ENCODE assay signal across 2 cellular contexts in genomic region chr6:28489366-28490190, GRCh38.
TF ChIP-seq lines count a peak whose summit lies in the region.

No MANE protein-coding gene starts in this region.

TF ChIP-seq in GM12891, 5 proteins besides CTCF, POLR2A, EP300 and RAD21 (continued from another document):
- TF ChIP-seq POU2F2 (IDR thresholded peaks at IDR 0.05; ENCODE audit: low read depth, low read length) (no peak), POLR2AphosphoS5 (IDR thresholded peaks at IDR 0.05; ENCODE audit: low read depth, low read length) (no peak), TAF1 (IDR thresholded peaks at IDR 0.05; ENCODE audit: low read depth, low read length) (no peak), PAX5 (IDR thresholded peaks at IDR 0.05; ENCODE audit: insufficient read depth, low read length, severe bottlenecking) (no peak)
TF ChIP-seq in GM12891: peak in this region for 0.

TF ChIP-seq in K562, 482 proteins besides CTCF, POLR2A, EP300 and RAD21 (continued from another document and continues in another):
- TF ChIP-seq ATF6 (CRISPR knock-in tag; IDR thresholded peaks at IDR 0.05) (no peak), ZHX1 (conservative IDR thresholded peaks at IDR 0.05; ENCODE audit: low read length) (no peak), XRCC5 (IDR thresholded peaks at IDR 0.05; ENCODE audit: low read depth, low read length) (peak; percentile 58; the same call in 1 of the 2 replicates), MTA2 (IDR thresholded peaks at IDR 0.05; ENCODE audit: low read depth) (0 out of 2 replicates have a peak, but pooled peaks have one; percentile 7), ZBTB5 (IDR thresholded peaks at IDR 0.05) (no peak), HBP1 (CRISPR knock-in tag; IDR thresholded peaks at IDR 0.05) (no peak), ZNF41 (CRISPR knock-in tag; conservative IDR thresholded peaks at IDR 0.05) (0 out of 2 replicates have a peak, but pooled peaks have one; percentile 22), MBD2 (IDR thresholded peaks at IDR 0.05; ENCODE audit: borderline replicate concordance, low read depth) (no peak; the same call in 1 of the 2 replicates), GTF2A2 (tag; IDR thresholded peaks at IDR 0.05) (no peak), ZNF311 (CRISPR knock-in tag; IDR thresholded peaks at IDR 0.05) (no peak), E2F5 (CRISPR knock-in tag; IDR thresholded peaks at IDR 0.05) (no peak), NBN (IDR thresholded peaks at IDR 0.05; ENCODE audit: low read depth) (peak; percentile 71), ZNF133 (CRISPR knock-in tag; IDR thresholded peaks at IDR 0.05) (peak; percentile 77; the same call in 1 of the 2 replicates), USF2 (CRISPR knock-in tag; IDR thresholded peaks at IDR 0.05) (peak; percentile 93), ZBTB40 (IDR thresholded peaks at IDR 0.05) (no peak), ZBTB40 (CRISPR knock-in tag; IDR thresholded peaks at IDR 0.05) (no peak), YBX1 (IDR thresholded peaks at IDR 0.05) (no peak), BRD9 (IDR thresholded peaks at IDR 0.05; ENCODE audit: low read depth, partially characterized antibody) (peak; percentile 67), TSHZ1 (CRISPR knock-in tag; IDR thresholded peaks at IDR 0.05) (0 out of 2 replicates have a peak, but pooled peaks have one; percentile 53), SRSF1 (IDR thresholded peaks at IDR 0.05; ENCODE audit: low read depth, low read length) (no peak), HNRNPL (IDR thresholded peaks at IDR 0.05; ENCODE audit: low read depth, low read length) (no peak), RAD51 (IDR thresholded peaks at IDR 0.05; ENCODE audit: borderline replicate concordance, low read depth) (peak; percentile 95), PHTF2 (CRISPR knock-in tag; IDR thresholded peaks at IDR 0.05) (no peak), RBM15 (IDR thresholded peaks at IDR 0.05; ENCODE audit: insufficient read depth, low read length) (no peak), ZNF449 (CRISPR knock-in tag; IDR thresholded peaks at IDR 0.05) (peak; percentile 74; the same call in 1 of the 2 replicates), JUNB (CRISPR knock-in tag; conservative IDR thresholded peaks at IDR 0.05) (no peak), TRIM28 (IDR thresholded peaks at IDR 0.05) (no peak), ZFPM2 (CRISPR knock-in tag; IDR thresholded peaks at IDR 0.05) (no peak), ZFP36 (IDR thresholded peaks at IDR 0.05; ENCODE audit: low read depth, low read length, partially characterized antibody) (peak; percentile 7)
